9 cellular contexts compared by ENCODE assay signal in genomic region chr9:113215142-113215541, GRCh38. TPM values are rescaled to one million over a fixed set of nuclear protein-coding genes. Genes with fewer than 3 reads are reported as not detected.
DNase-seq lines count a peak whose midpoint lies in the region; ATAC-seq and TF ChIP-seq lines count a peak whose summit lies in the region.
"Had no signal": no experiment of that assay in that cellular context is flagged by ENCODE, and none has a peak within 500 bp of the region (broad histone marks: within the 10 kb centered on the region; RNA-seq: fewer than 3 reads in every experiment).

No MANE protein-coding gene starts in this region.

- H3K4me1 ChIP-seq in prostate gland (replicated peaks), result peaks cover 3% of the 10 kb centered on the region

- H3K27ac ChIP-seq in prostate gland, result no peak overlapping the region
- H3K27ac ChIP-seq: gastroesophageal sphincter, thoracic aorta had no signal

- ATAC-seq in GM18505 (IDR thresholded peaks at IDR 0.05; ENCODE audit: unreplicated experiment), result no peak
- ATAC-seq: gastroesophageal sphincter had no signal

- H3K27me3 ChIP-seq in prostate gland (replicated peaks; ENCODE audit: insufficient read depth), result no peaks in the 10 kb centered on the region
- H3K27me3 ChIP-seq: gastroesophageal sphincter had no signal

- intact Hi-C loops in prostate gland (cut with DNase I), result no loop called here

- H3K4me3 ChIP-seq in prostate gland, result no peak overlapping the region
- H3K4me3 ChIP-seq: gastroesophageal sphincter, thoracic aorta had no signal

- no peaks in the 10 kb centered on the region for H3K9me3 ChIP-seq in prostate gland
- H3K9me3 ChIP-seq: gastroesophageal sphincter, thoracic aorta had no signal

- DNase-seq in Daoy (ENCODE audit: low read depth) (peak; percentile 3), amniotic epithelial cell (ENCODE audit: low read depth) (peak; percentile 76), lung microvascular endothelial cell (ENCODE audit: low read depth in 2 of 2) (peak; percentile 35 to 84), prostate gland (ENCODE audit: low spot score) (no peak), COLO829 (ENCODE audit: low spot score) (no peak)

- H3K36me3 ChIP-seq in prostate gland, result peaks cover 0 to 4% of the 10 kb centered on the region in 2 donors

- TF ChIP-seq POLR2A in prostate gland (IDR thresholded peaks at IDR 0.05) (no peak), GM18505 (IDR thresholded peaks at IDR 0.05; ENCODE audit: borderline replicate concordance, extremely low read depth, insufficient read depth, insufficient read length) (no peak)

- TF ChIP-seq CTCF in prostate gland (IDR thresholded peaks at IDR 0.05), result no peak

- 79% methylated on average over 3 of the region's 3 CpGs for WGBS in prostate gland

- no peak for TF ChIP-seq EP300 in Ishikawa (IDR thresholded peaks at IDR 0.05; ENCODE audit: borderline replicate concordance)

- no peak for TF ChIP-seq RAD21 in Ishikawa (IDR thresholded peaks at IDR 0.05; ENCODE audit: low read depth)

TF ChIP-seq in Ishikawa, 13 proteins besides CTCF, POLR2A, EP300 and RAD21:
- TF ChIP-seq TCF12 (IDR thresholded peaks at IDR 0.05; ENCODE audit: low read depth), result no peak
- TF ChIP-seq NFIC (IDR thresholded peaks at IDR 0.05), result peak; percentile 63

RNA-seq across cellular contexts. Expression of gene FKBP15, which starts 5.9 kb away (rescaled TPM):
- total RNA-seq in Daoy (2014; rRNA removed; shearing (Covaris generic)), result 19.9 and 24.1 TPM in 2 replicates
- total RNA-seq in lung microvascular endothelial cell, result 8.3 and 14.7 TPM in 2 replicates
- 10 to 100 TPM; 22.5 to 25.7 TPM for total RNA-seq in prostate gland

RNA-seq across cellular contexts. Expression of gene SLC31A1, which starts 6.2 kb away (rescaled TPM):
- 12.0 and 13.4 TPM in 2 replicates for total RNA-seq in Daoy (2014; rRNA removed; shearing (Covaris generic))
- total RNA-seq in lung microvascular endothelial cell, result 12.4 and 13.7 TPM in 2 replicates
- total RNA-seq in prostate gland, result 10 to 100 TPM; 22.8 to 68.5 TPM

Comparison
In these comparisons a context has a peak if more than half of its experiments do, and no peak if none do; other contexts are left out.
1. DNase-seq: peak in Daoy (single experiment), amniotic epithelial cell (single experiment) and lung microvascular endothelial cell (2 of 2); none in prostate gland (single experiment) and COLO829 (single experiment).